Comparison of ENCODE assay signal across 11 cellular contexts in the genomic region with DNA sequence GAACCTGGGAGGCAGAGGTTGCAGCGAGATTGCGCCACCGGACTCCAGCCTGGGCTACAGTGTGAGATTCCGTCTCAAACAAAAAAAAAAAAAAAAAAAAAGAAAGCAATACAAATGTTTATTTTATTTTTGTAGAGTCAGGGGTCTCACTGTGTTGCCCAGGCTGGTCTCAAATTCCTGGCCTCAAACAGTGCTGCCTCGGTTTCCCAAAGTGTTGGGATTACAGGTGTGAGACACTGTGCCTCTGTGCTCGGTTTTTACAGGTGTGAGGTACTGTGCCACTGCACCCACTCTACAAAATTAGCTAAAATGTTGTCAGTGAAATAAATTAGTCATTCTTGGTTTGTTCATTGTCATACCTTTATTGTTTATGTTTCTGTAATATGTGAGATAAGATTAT.
"Had no signal": no experiment of that assay in that cellular context is flagged by ENCODE, and none has a peak within 500 bp of the region (broad histone marks: within the 10 kb centered on the region; RNA-seq: fewer than 3 reads in every experiment).

No MANE protein-coding gene starts in this region.

- H3K4me3 ChIP-seq: GM23248, GM23338, HAP-1 had no signal

- H2AFZ ChIP-seq: GM23248, GM23338 had no signal

- FAIRE-seq: H1, H54 had no signal

- H3K27ac ChIP-seq: GM23248 had no signal

- H3K4me3 Mint-ChIP-seq: GM23338, H9, HFFc6 had no signal

- H3K36me3 ChIP-seq: HAP-1 had no signal

- H3K9me3 Mint-ChIP-seq: GM23338, H9, HFFc6 had no signal

- ATAC-seq: GM23338, HCT116 had no signal

- H3K9ac ChIP-seq: GM23248 had no signal

- H3K27ac Mint-ChIP-seq: GM23338, H9, HFFc6 had no signal

- DNase-seq: GM23248, GOT3, H7, H9, HCEC 1CT, HFFc6 had no signal

- H3K4me2 ChIP-seq: GM23338 had no signal

- H3K9me3 ChIP-seq: HAP-1 had no signal
